In the genomic region with DNA sequence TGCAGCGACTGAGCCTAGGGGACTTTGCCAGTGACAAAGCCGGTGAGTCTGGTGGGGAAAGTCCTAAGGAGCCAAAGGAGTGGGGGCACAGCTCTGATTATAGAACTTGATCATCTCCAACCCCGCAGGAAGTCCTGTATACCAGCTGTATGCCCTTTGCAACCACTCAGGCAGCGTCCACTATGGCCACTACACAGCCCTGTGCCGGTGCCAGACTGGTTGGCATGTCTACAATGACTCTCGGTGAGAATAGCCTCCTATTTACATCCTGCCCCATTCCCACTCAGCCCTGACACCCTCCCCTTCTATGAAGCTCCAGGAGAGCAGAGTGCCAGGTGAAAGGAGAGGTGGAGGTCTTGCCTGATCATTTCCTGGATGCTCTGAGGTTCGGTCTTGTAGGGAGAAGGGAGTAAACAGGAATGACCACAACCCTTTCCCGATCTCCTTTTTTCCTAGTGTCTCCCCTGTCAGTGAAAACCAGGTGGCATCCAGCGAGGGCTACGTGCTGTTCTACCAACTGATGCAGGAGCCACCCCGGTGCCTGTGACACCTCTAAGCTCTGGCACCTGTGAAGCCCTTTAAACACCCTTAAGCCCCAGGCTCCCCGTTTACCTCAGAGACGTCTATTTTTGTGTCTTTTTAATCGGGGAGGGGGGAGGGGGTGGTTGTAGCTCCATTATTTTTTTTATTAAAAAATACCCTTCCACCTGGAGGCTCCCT, we compare ENCODE assay signal across 8 cellular contexts. TPM values are rescaled to one million over a fixed set of nuclear protein-coding genes. Genes with fewer than 3 reads are reported as not detected.
A peak's percentile ranks its signal among the peaks of the same experiment; 100 is the strongest.
DNase-seq lines count a peak whose midpoint lies in the region; ATAC-seq and TF ChIP-seq lines count a peak whose summit lies in the region.

No MANE protein-coding gene starts in this region.

- H3K27ac ChIP-seq in right cardiac atrium (ENCODE audit: low read length) (peak overlapping the region; percentile 94), spleen (peak overlapping the region; percentile 87 to 92 (median 88))

- no peaks in the 10 kb centered on the region; the same call in none of the 2 replicates for H3K27me3 Mint-ChIP-seq in HFFc6 (ENCODE audit: insufficient read depth)
- no peaks in the 10 kb centered on the region for H3K27me3 Mint-ChIP-seq in activated T-helper 1 cell treated with anti-CD3 and anti-CD28 coated beads, Interleukin-12 subunit alpha, Interleukin-12 subunit beta, Interleukin-2, Interleukin-4 antibody, amounts not matched to agents 30 ng/mL and 10 ng/mL and 1 ng/mL, durations not matched to agents 14 hours and 24 hours and 36 hours (ENCODE audit: insufficient read depth)

- TF ChIP-seq POLR2A in spleen (IDR thresholded peaks at IDR 0.05) = no peak

- no peak for ATAC-seq in right cardiac atrium
- no peak for ATAC-seq in omental fat pad (ENCODE audit: low FRiP score)
- ATAC-seq in HG03432 (IDR thresholded peaks at IDR 0.05; ENCODE audit: unreplicated experiment) = no peak

- intact Hi-C loops in activated T-helper 1 cell treated with anti-CD3 and anti-CD28 coated beads, Interleukin-12 subunit alpha, Interleukin-12 subunit beta, Interleukin-2, Interleukin-4 antibody, amounts not matched to agents 30 ng/mL and 10 ng/mL and 1 ng/mL, durations not matched to agents 14 hours and 24 hours and 36 hours (cut with micrococcal nuclease) = no loop called here
- intact Hi-C loops in right cardiac atrium (cut with DNase I) = no loop called here
- intact Hi-C loops in spleen (cut with DNase I; ENCODE audit: low total_unique reads) = no loop called here

- peaks cover 3% of the 10 kb centered on the region; the same call in 1 of the 2 replicates for H3K36me3 Mint-ChIP-seq in HFFc6 (ENCODE audit: low read depth)
- peaks cover 28% of the 10 kb centered on the region for H3K36me3 Mint-ChIP-seq in activated T-helper 1 cell treated with anti-CD3 and anti-CD28 coated beads, Interleukin-12 subunit alpha, Interleukin-12 subunit beta, Interleukin-2, Interleukin-4 antibody, amounts not matched to agents 30 ng/mL and 10 ng/mL and 1 ng/mL, durations not matched to agents 14 hours and 24 hours and 36 hours (ENCODE audit: low read depth)

- H3K4me3 Mint-ChIP-seq in HFFc6 = peak overlapping the region; percentile 94
- H3K4me3 Mint-ChIP-seq in activated T-helper 1 cell treated with anti-CD3 and anti-CD28 coated beads, Interleukin-12 subunit alpha, Interleukin-12 subunit beta, Interleukin-2, Interleukin-4 antibody, amounts not matched to agents 30 ng/mL and 10 ng/mL and 1 ng/mL, durations not matched to agents 14 hours and 24 hours and 36 hours = peak overlapping the region; percentile 45

- H3K27me3 ChIP-seq in right cardiac atrium (ENCODE audit: control insufficient read depth, insufficient read depth) (no peaks in the 10 kb centered on the region), spleen (replicated peaks in 1 of 7) (no peaks in the 10 kb centered on the region)

- H3K9me3 ChIP-seq in right cardiac atrium (ENCODE audit: control insufficient read depth, low read length) = no peaks in the 10 kb centered on the region
- H3K9me3 ChIP-seq in spleen = no peaks in the 10 kb centered on the region

- peaks cover 35% of the 10 kb centered on the region for H3K4me1 Mint-ChIP-seq in HFFc6 (ENCODE audit: low read depth)
- H3K4me1 Mint-ChIP-seq in activated T-helper 1 cell treated with anti-CD3 and anti-CD28 coated beads, Interleukin-12 subunit alpha, Interleukin-12 subunit beta, Interleukin-2, Interleukin-4 antibody, amounts not matched to agents 30 ng/mL and 10 ng/mL and 1 ng/mL, durations not matched to agents 14 hours and 24 hours and 36 hours (ENCODE audit: low read depth) = peaks cover 63% of the 10 kb centered on the region

- no peaks in the 10 kb centered on the region for H3K9me3 Mint-ChIP-seq in HFFc6
- no peaks in the 10 kb centered on the region for H3K9me3 Mint-ChIP-seq in activated T-helper 1 cell treated with anti-CD3 and anti-CD28 coated beads, Interleukin-12 subunit alpha, Interleukin-12 subunit beta, Interleukin-2, Interleukin-4 antibody, amounts not matched to agents 30 ng/mL and 10 ng/mL and 1 ng/mL, durations not matched to agents 14 hours and 24 hours and 36 hours

- H3K4me1 ChIP-seq in right cardiac atrium (ENCODE audit: control insufficient read depth, insufficient read depth, low read length) (peaks cover 4% of the 10 kb centered on the region), spleen (peaks cover 24 to 68% (median 53%) of the 10 kb centered on the region in 6 donors)

- WGBS in right cardiac atrium = 59% methylated on average over 14 of the region's 14 CpGs
- WGBS in spleen, 5 donors = 68 to 75% (median 71%) methylated on average over 14 of the region's 14 CpGs

- H3K36me3 ChIP-seq in spleen = peaks cover 0 to 63% (median 32%) of the 10 kb centered on the region in 6 donors

- H3K27ac Mint-ChIP-seq in HFFc6 = peak overlapping the region; percentile 100
- peak overlapping the region; percentile 99 for H3K27ac Mint-ChIP-seq in activated T-helper 1 cell treated with anti-CD3 and anti-CD28 coated beads, Interleukin-12 subunit alpha, Interleukin-12 subunit beta, Interleukin-2, Interleukin-4 antibody, amounts not matched to agents 30 ng/mL and 10 ng/mL and 1 ng/mL, durations not matched to agents 14 hours and 24 hours and 36 hours

- TF ChIP-seq CTCF in HFFc6 (IDR thresholded peaks at IDR 0.05) = no peak
- TF ChIP-seq CTCF in spleen (IDR thresholded peaks at IDR 0.05 in 8 of 11, conservative IDR thresholded peaks at IDR 0.05 in 3 of 11) = no peak
- no peak for TF ChIP-seq CTCF in omental fat pad (IDR thresholded peaks at IDR 0.05)

- DNase-seq in HFFc6 (no peak), right cardiac atrium (peak in 1 of 3 donors; percentile 56), spleen (peak; percentile 71), omental fat pad (ENCODE audit: low spot score) (no peak), mucosa of gallbladder (ENCODE audit: low spot score) (no peak)
- DNase-seq in activated T-helper 1 cell treated with anti-CD3 and anti-CD28 coated beads, Interleukin-12 subunit alpha, Interleukin-12 subunit beta, Interleukin-2, Interleukin-4 antibody, amounts not matched to agents 30 ng/mL and 10 ng/mL and 1 ng/mL, durations not matched to agents 14 hours and 24 hours and 36 hours (ENCODE audit: low spot score) = no peak
- DNase-seq in stimulated activated CD4-positive, alpha-beta T cell treated with anti-CD3 and anti-CD28 coated beads, Interleukin-4, amount 100 ng/mL, for 1 hour = no peak

- peak overlapping the region; percentile 54 for H3K4me3 ChIP-seq in right cardiac atrium (ENCODE audit: low read length)
- H3K4me3 ChIP-seq in spleen = peak overlapping the region in 6 of 8 donors; percentile 64 to 95 (median 81)

RNA-seq across cellular contexts. Expression of a gene that starts 1.2 kb away (rescaled TPM):
- total RNA-seq in HFFc6 (2021; fragmentation: NEBNext Ultra II Directional; extraction: Animal tissue kit (Norgen Biotek cat#: 25700)) = 10 to 100 TPM; 11.8 to 15.2 (median 13.5) TPM
- 25.1 and 26.0 TPM in 2 replicates for total RNA-seq in activated T-helper 1 cell treated with anti-CD3 and anti-CD28 coated beads, Interleukin-12 subunit alpha, Interleukin-12 subunit beta, Interleukin-2, Interleukin-4 antibody, amounts not matched to agents 30 ng/mL and 10 ng/mL and 1 ng/mL, durations not matched to agents 14 hours and 24 hours and 36 hours
- 10 to 100 TPM; 11.4 to 16.0 (median 14.9) TPM for total RNA-seq in right cardiac atrium
- 15.2 TPM for polyA plus RNA-seq in right cardiac atrium
- total RNA-seq in spleen = 10 to 100 TPM; 25.5 to 41.3 (median 35.6) TPM
- polyA plus RNA-seq in spleen = 10 to 100 TPM; 33.5 to 74.7 (median 44.5) TPM
- total RNA-seq in omental fat pad = 10 to 100 TPM; 12.5 to 28.4 (median 13.8) TPM
- 25.6 TPM for total RNA-seq in mucosa of gallbladder

RNA-seq across cellular contexts. Expression of a gene that starts 5.8 kb away (rescaled TPM):
- 10 to 100 TPM; 16.6 to 18.9 (median 17.2) TPM for total RNA-seq in HFFc6 (2021; fragmentation: NEBNext Ultra II Directional; extraction: Animal tissue kit (Norgen Biotek cat#: 25700))
- 32.9 and 38.2 TPM in 2 replicates for total RNA-seq in activated T-helper 1 cell treated with anti-CD3 and anti-CD28 coated beads, Interleukin-12 subunit alpha, Interleukin-12 subunit beta, Interleukin-2, Interleukin-4 antibody, amounts not matched to agents 30 ng/mL and 10 ng/mL and 1 ng/mL, durations not matched to agents 14 hours and 24 hours and 36 hours
- 10 to 100 TPM; 14.9 to 25.7 (median 20.9) TPM for total RNA-seq in right cardiac atrium
- 18.1 TPM for polyA plus RNA-seq in right cardiac atrium
- 10 to 100 TPM; 25.3 to 33.0 (median 29.4) TPM for total RNA-seq in spleen
- polyA plus RNA-seq in spleen = 10 to 100 TPM; 17.9 to 26.1 (median 24.4) TPM
- 10 to 100 TPM in 3 of 4 donors, 1 to 10 TPM in 1; 7.8 to 19.5 (median 12.7) TPM for total RNA-seq in omental fat pad
- total RNA-seq in mucosa of gallbladder = 42.4 TPM

RNA-seq across cellular contexts. Expression of a gene that starts 11.3 kb away (rescaled TPM):
- 10 to 100 TPM; 83.8 to 92.6 (median 85.1) TPM for total RNA-seq in HFFc6 (2021; fragmentation: NEBNext Ultra II Directional; extraction: Animal tissue kit (Norgen Biotek cat#: 25700))
- total RNA-seq in activated T-helper 1 cell treated with anti-CD3 and anti-CD28 coated beads, Interleukin-12 subunit alpha, Interleukin-12 subunit beta, Interleukin-2, Interleukin-4 antibody, amounts not matched to agents 30 ng/mL and 10 ng/mL and 1 ng/mL, durations not matched to agents 14 hours and 24 hours and 36 hours = 86.3 and 94.5 TPM in 2 replicates
- total RNA-seq in right cardiac atrium (10 to 100 TPM; 82.6 to 91.0 (median 89.1) TPM), spleen (10 to 100 TPM; 62.8 to 76.3 (median 71.2) TPM), omental fat pad (10 to 100 TPM; 73.6 to 96.7 (median 78.4) TPM), mucosa of gallbladder (114 TPM)
- polyA plus RNA-seq in right cardiac atrium (99.9 TPM), spleen (100 to 1,000 TPM; 114 to 130 (median 119) TPM)

RNA-seq across cellular contexts. Expression of a gene that starts 12.2 kb away (rescaled TPM):
- 10 to 100 TPM; 31.0 to 38.2 (median 35.4) TPM for total RNA-seq in HFFc6 (2021; fragmentation: NEBNext Ultra II Directional; extraction: Animal tissue kit (Norgen Biotek cat#: 25700))
- total RNA-seq in activated T-helper 1 cell treated with anti-CD3 and anti-CD28 coated beads, Interleukin-12 subunit alpha, Interleukin-12 subunit beta, Interleukin-2, Interleukin-4 antibody, amounts not matched to agents 30 ng/mL and 10 ng/mL and 1 ng/mL, durations not matched to agents 14 hours and 24 hours and 36 hours = 66.4 and 68.2 TPM in 2 replicates
- 10 to 100 TPM; 16.0 to 21.0 (median 19.7) TPM for total RNA-seq in right cardiac atrium
- polyA plus RNA-seq in right cardiac atrium = 17.5 TPM
- 10 to 100 TPM; 29.2 to 52.8 (median 35.6) TPM for total RNA-seq in spleen
- 10 to 100 TPM; 21.0 to 41.3 (median 31.8) TPM for polyA plus RNA-seq in spleen
- total RNA-seq in omental fat pad = 10 to 100 TPM; 20.6 to 50.7 (median 37.1) TPM
- total RNA-seq in mucosa of gallbladder = 36.4 TPM

RNA-seq across cellular contexts. Expression of a gene that starts 32.6 kb away (rescaled TPM):
- total RNA-seq in HFFc6 (2021; fragmentation: NEBNext Ultra II Directional; extraction: Animal tissue kit (Norgen Biotek cat#: 25700)) = 10 to 100 TPM; 29.8 to 39.2 (median 36.0) TPM
- 44.5 and 48.0 TPM in 2 replicates for total RNA-seq in activated T-helper 1 cell treated with anti-CD3 and anti-CD28 coated beads, Interleukin-12 subunit alpha, Interleukin-12 subunit beta, Interleukin-2, Interleukin-4 antibody, amounts not matched to agents 30 ng/mL and 10 ng/mL and 1 ng/mL, durations not matched to agents 14 hours and 24 hours and 36 hours
- 10 to 100 TPM; 26.3 to 30.6 (median 28.7) TPM for total RNA-seq in right cardiac atrium
- polyA plus RNA-seq in right cardiac atrium = 15.5 TPM
- total RNA-seq in spleen = 10 to 100 TPM; 28.7 to 49.1 (median 38.2) TPM
- 10 to 100 TPM; 15.9 to 18.5 (median 17.7) TPM for polyA plus RNA-seq in spleen
- 10 to 100 TPM; 32.0 to 54.8 (median 43.1) TPM for total RNA-seq in omental fat pad
- total RNA-seq in mucosa of gallbladder = 38.7 TPM
